Comparison of ENCODE assay signal across 10 cellular contexts in the genomic region with DNA sequence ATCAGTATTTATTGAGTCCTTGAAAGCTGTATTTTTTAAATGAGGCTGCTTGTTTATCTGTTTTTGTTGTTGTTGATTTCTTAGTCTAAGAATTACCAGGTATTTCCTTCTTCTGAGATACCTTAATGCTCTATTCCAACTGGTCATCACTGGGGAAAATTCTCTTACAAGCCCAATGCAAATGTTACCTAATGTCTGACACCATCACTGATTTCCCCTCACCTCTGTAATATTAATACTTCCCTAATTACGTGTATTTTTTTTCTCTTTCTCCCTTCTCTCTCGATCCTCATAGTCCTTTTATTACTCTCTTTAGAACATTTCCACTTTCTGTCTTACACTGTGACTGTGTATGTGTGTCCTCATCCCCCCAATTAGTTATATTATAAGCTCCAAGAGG. TPM values are rescaled to one million over a fixed set of nuclear protein-coding genes. Genes with fewer than 3 reads are reported as not detected.
A peak's percentile ranks its signal among the peaks of the same experiment; 100 is the strongest.
DNase-seq lines count a peak whose midpoint lies in the region; ATAC-seq and TF ChIP-seq lines count a peak whose summit lies in the region.
"Had no signal": no experiment of that assay in that cellular context is flagged by ENCODE, and none has a peak within 500 bp of the region (broad histone marks: within the 10 kb centered on the region; RNA-seq: fewer than 3 reads in every experiment).

No MANE protein-coding gene starts in this region.

- H3K4me3 Mint-ChIP-seq in stimulated activated naive B cell treated with anti-CD40 and anti-IgM and Interleukin-4, amounts not matched to agents 10 μg/mL and 1 μg/mL and 100 μg/mL, for 72 hours: peak overlapping the region; percentile 76 to 81

- H3K27ac ChIP-seq in IMR-90 (ENCODE audit: insufficient read depth, low read length): peak overlapping the region; percentile 96
- H3K27ac ChIP-seq: 22Rv1, HL-60 had no signal

- no peaks in the 10 kb centered on the region for H3K9me1 ChIP-seq in IMR-90 (ENCODE audit: insufficient read depth, low read length)

- peak overlapping the region; percentile 96 for H3K56ac ChIP-seq in IMR-90 (ENCODE audit: extremely low read depth, insufficient read depth, low read length)

- peak overlapping the region; percentile 85 to 100; a peak in 3 of 4 replicates for H4K8ac ChIP-seq in IMR-90 (ENCODE audit: low read depth in 2 of 2, low read length in 2 of 2)

- H3K27me3 ChIP-seq in IMR-90 (ENCODE audit: control insufficient read depth, insufficient read depth, low read length): no peaks in the 10 kb centered on the region

- peak overlapping the region; percentile 99 for H2BK20ac ChIP-seq in IMR-90 (ENCODE audit: low read depth, low read length)

- TF ChIP-seq RAD21 in IMR-90 (IDR thresholded peaks at IDR 0.05; ENCODE audit: low read length): no peak

- TSS peak; percentile 98 for BruUV-seq in IMR-90 (replicated peaks; lab: Mats Ljungman, UMichigan)

- POLR2A ChIA-PET in IMR-90 (lab: Charles Lee; ENCODE audit: unreplicated experiment): no interaction called here

- no CpG with 5 or more reads among the region's 2 CpGs for WGBS in IMR-90 (ENCODE audit: extremely low coverage in 2 of 2, insufficient read length in 1 of 2), 2 experiments

- no peaks in the 10 kb centered on the region for H3K9me3 ChIP-seq in IMR-90 (ENCODE audit: control insufficient read depth, insufficient read depth, low read length)

- no peaks in the 10 kb centered on the region for H3K36me3 ChIP-seq in IMR-90 (ENCODE audit: control insufficient read depth, insufficient read depth, low read length)

- peaks cover 3 to 9% of the 10 kb centered on the region in 2 experiments; a peak in 2 of 4 replicates for H3K79me1 ChIP-seq in IMR-90 (ENCODE audit: low read depth in 1 of 2, low read length in 2 of 2)

- intact Hi-C loops in IMR-90 (cut with micrococcal nuclease): no loop called here
- intact Hi-C loops in posterior cingulate gyrus (cut with DNase I): no loop called here

- no peak for TF ChIP-seq POLR2A in IMR-90 (IDR thresholded peaks at IDR 0.05; ENCODE audit: low read depth, low read length)

- peaks cover 36 to 68% of the 10 kb centered on the region in 2 donors for H3K4me1 Mint-ChIP-seq in stimulated activated naive B cell treated with anti-CD40 and anti-IgM and Interleukin-4, amounts not matched to agents 10 μg/mL and 1 μg/mL and 100 μg/mL, for 72 hours

- CTCF ChIA-PET in IMR-90 (lab: Yijun Ruan, JAX): no interaction called here

- H3K4me3 ChIP-seq in IMR-90 (ENCODE audit: insufficient read depth, low read depth, low read length): peak overlapping the region; percentile 68; the same call in 1 of the 2 replicates

- H3K27ac Mint-ChIP-seq in stimulated activated naive B cell treated with anti-CD40 and anti-IgM and Interleukin-4, amounts not matched to agents 10 μg/mL and 1 μg/mL and 100 μg/mL, for 72 hours: peak overlapping the region; percentile 99

- no peak overlapping the region for H2AK5ac ChIP-seq in IMR-90 (ENCODE audit: low read depth, low read length)

- dilution Hi-C loops in IMR-90 (cut with HindIII; ENCODE audit: low sequenced_read_pairs, unreplicated experiment): no loop called here

- H3K27me3 Mint-ChIP-seq in stimulated activated naive B cell treated with anti-CD40 and anti-IgM and Interleukin-4, amounts not matched to agents 10 μg/mL and 1 μg/mL and 100 μg/mL, for 72 hours: no peaks in the 10 kb centered on the region

- ATAC-seq in IMR-90 (ENCODE audit: low read depth) (no peak; the same call in 1 of the 2 replicates), esophagus mucosa (peak; percentile 20), HG02571 (IDR thresholded peaks at IDR 0.05; ENCODE audit: unreplicated experiment) (no peak)
- ATAC-seq in stimulated activated naive B cell treated with anti-CD40 and anti-IgM and Interleukin-4, amounts not matched to agents 10 μg/mL and 1 μg/mL and 100 μg/mL, for 72 hours (replicated peaks): peak; percentile 13 to 36

- no peaks in the 10 kb centered on the region for H4K20me1 ChIP-seq in IMR-90 (ENCODE audit: insufficient read depth, low read length)

- peak overlapping the region; percentile 100 for H2BK5ac ChIP-seq in IMR-90 (ENCODE audit: low read depth, low read length, poor library complexity, severe bottlenecking)

- H3K9me3 Mint-ChIP-seq in stimulated activated naive B cell treated with anti-CD40 and anti-IgM and Interleukin-4, amounts not matched to agents 10 μg/mL and 1 μg/mL and 100 μg/mL, for 72 hours: no peaks in the 10 kb centered on the region

- peak overlapping the region; percentile 100; the same call in 1 of the 2 replicates for H3K23ac ChIP-seq in IMR-90 (ENCODE audit: low read depth, low read length)

- peak overlapping the region; percentile 99; the same call in 1 of the 2 replicates for H3K18ac ChIP-seq in IMR-90 (ENCODE audit: low read depth, low read length)

- peak overlapping the region; percentile 98; the same call in 2 of the 3 replicates for H2BK15ac ChIP-seq in IMR-90 (ENCODE audit: low read depth, low read length)

- no peak overlapping the region for H2AFZ ChIP-seq in IMR-90 (replicated peaks; ENCODE audit: low read length, poor library complexity)

- peak overlapping the region; percentile 99 for H3K14ac ChIP-seq in IMR-90 (replicated peaks; ENCODE audit: low read depth, low read length)

- peak overlapping the region; percentile 99; the same call in 1 of the 2 replicates for H3K4me2 ChIP-seq in IMR-90 (ENCODE audit: low read depth, low read length)

- DNase-seq in DMS53 (lab: John Stamatoyannopoulos, UW) (peak; percentile 50), DMS53 treated with DMSO at 0.1 percent for 48 hours (lab: John Stamatoyannopoulos, UW; ENCODE audit: unreplicated experiment) (no peak), IMR-90 (peak; percentile 4), posterior cingulate gyrus (no peak), GDM1 (lab: John Stamatoyannopoulos, UW) (no peak)
- no peak for DNase-seq in stimulated activated naive B cell treated with anti-CD40 and anti-IgM and Interleukin-4, amounts not matched to agents 10 μg/mL and 1 μg/mL and 100 μg/mL, for 72 hours

- peak overlapping the region; percentile 100 for H3K4ac ChIP-seq in IMR-90 (ENCODE audit: low read depth, low read length)

- H4K91ac ChIP-seq in IMR-90 (ENCODE audit: insufficient read depth, low read depth, low read length): peak overlapping the region; percentile 99

- peak overlapping the region; percentile 99 for H2AK9ac ChIP-seq in IMR-90 (replicated peaks; ENCODE audit: low read depth, low read length, poor library complexity)

- peaks cover 2% of the 10 kb centered on the region; the same call in 1 of the 2 replicates for H3K4me1 ChIP-seq in IMR-90 (ENCODE audit: control insufficient read depth, insufficient read depth, low read length)

- peak overlapping the region; percentile 23; the same call in 1 of the 2 replicates for H3K9ac ChIP-seq in IMR-90 (ENCODE audit: low read depth, low read length)

- H3K36me3 Mint-ChIP-seq in stimulated activated naive B cell treated with anti-CD40 and anti-IgM and Interleukin-4, amounts not matched to agents 10 μg/mL and 1 μg/mL and 100 μg/mL, for 72 hours: peaks cover 14 to 32% of the 10 kb centered on the region in 2 donors

- H4K5ac ChIP-seq in IMR-90 (ENCODE audit: low read depth, low read length): peak overlapping the region; percentile 49; the same call in 1 of the 2 replicates

- in situ Hi-C loops in IMR-90 (cut with MboI; ENCODE audit: low sequenced_read_pairs): no loop called here

- no peak for TF ChIP-seq CTCF in IMR-90 (conservative IDR thresholded peaks at IDR 0.05; ENCODE audit: low read depth, low read length)

- H2BK120ac ChIP-seq in IMR-90 (ENCODE audit: low read depth, low read length): peak overlapping the region; percentile 100

TF ChIP-seq in IMR-90, 13 proteins besides CTCF, POLR2A, EP300 and RAD21:
- TF ChIP-seq CHD1 (IDR thresholded peaks at IDR 0.05; ENCODE audit: low read depth, low read length): no peak
- no peak for TF ChIP-seq RCOR1 (IDR thresholded peaks at IDR 0.05; ENCODE audit: insufficient replicate concordance, low read length)
- TF ChIP-seq MAFK (IDR thresholded peaks at IDR 0.05; ENCODE audit: low read depth, low read length): no peak
- TF ChIP-seq SMC3 (IDR thresholded peaks at IDR 0.05; ENCODE audit: low read depth, low read length): no peak
- TF ChIP-seq, protein P1, sequence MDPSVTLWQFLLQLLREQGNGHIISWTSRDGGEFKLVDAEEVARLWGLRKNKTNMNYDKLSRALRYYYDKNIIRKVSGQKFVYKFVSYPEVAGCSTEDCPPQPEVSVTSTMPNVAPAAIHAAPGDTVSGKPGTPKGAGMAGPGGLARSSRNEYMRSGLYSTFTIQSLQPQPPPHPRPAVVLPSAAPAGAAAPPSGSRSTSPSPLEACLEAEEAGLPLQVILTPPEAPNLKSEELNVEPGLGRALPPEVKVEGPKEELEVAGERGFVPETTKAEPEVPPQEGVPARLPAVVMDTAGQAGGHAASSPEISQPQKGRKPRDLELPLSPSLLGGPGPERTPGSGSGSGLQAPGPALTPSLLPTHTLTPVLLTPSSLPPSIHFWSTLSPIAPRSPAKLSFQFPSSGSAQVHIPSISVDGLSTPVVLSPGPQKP (IDR thresholded peaks at IDR 0.05; ENCODE audit: borderline replicate concordance, low read depth, low read length): no peak
- no peak for TF ChIP-seq BHLHE40 (IDR thresholded peaks at IDR 0.05; ENCODE audit: low read depth, low read length)
- TF ChIP-seq, protein P2, sequence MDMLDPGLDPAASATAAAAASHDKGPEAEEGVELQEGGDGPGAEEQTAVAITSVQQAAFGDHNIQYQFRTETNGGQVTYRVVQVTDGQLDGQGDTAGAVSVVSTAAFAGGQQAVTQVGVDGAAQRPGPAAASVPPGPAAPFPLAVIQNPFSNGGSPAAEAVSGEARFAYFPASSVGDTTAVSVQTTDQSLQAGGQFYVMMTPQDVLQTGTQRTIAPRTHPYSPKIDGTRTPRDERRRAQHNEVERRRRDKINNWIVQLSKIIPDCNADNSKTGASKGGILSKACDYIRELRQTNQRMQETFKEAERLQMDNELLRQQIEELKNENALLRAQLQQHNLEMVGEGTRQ (IDR thresholded peaks at IDR 0.05; ENCODE audit: low read depth, low read length): no peak
- TF ChIP-seq MAZ (IDR thresholded peaks at IDR 0.05; ENCODE audit: borderline replicate concordance, low read depth, low read length): no peak
- TF ChIP-seq CEBPB (IDR thresholded peaks at IDR 0.05; ENCODE audit: low read depth, low read length): no peak
- TF ChIP-seq FOS (IDR thresholded peaks at IDR 0.05; ENCODE audit: low read depth, low read length): no peak
- TF ChIP-seq NFE2L2 (IDR thresholded peaks at IDR 0.05; ENCODE audit: low read depth, low read length): no peak
- TF ChIP-seq MXI1 (IDR thresholded peaks at IDR 0.05; ENCODE audit: borderline replicate concordance, low read depth, low read length): no peak
- no peak for TF ChIP-seq RFX5 (IDR thresholded peaks at IDR 0.05; ENCODE audit: low read depth, low read length)
TF ChIP-seq in IMR-90: peak in this region for 0.

RNA-seq across cellular contexts. Expression of a gene that starts 13.9 kb away (rescaled TPM):
- total RNA-seq in IMR-90 (2012; rRNA removed): 24.2 and 24.7 TPM in 2 replicates
- 4.3 TPM in 2 replicates for polyA plus RNA-seq in IMR-90 (2012; rRNA removed)
- 1.3 and 1.4 TPM in 2 replicates for polyA plus RNA-seq in IMR-90 (2012; cell fraction: cytosol; rRNA removed)
- polyA plus RNA-seq in IMR-90 (2012; cell fraction: nucleus; rRNA removed; ENCODE audit: low replicate concordance): 2.1 and 8.5 TPM in 2 replicates
- total RNA-seq in esophagus mucosa: 2.4 TPM

Comparison
In these comparisons a context has a peak if more than half of its experiments do, and no peak if none do; other contexts are left out.
1. DNase-seq: peak in DMS53 (single experiment) and IMR-90 (single experiment); none in DMS53 treated with DMSO at 0.1 percent for 48 hours (single experiment), stimulated activated naive B cell treated with anti-CD40 and anti-IgM and Interleukin-4, amounts not matched to agents 10 μg/mL and 1 μg/mL and 100 μg/mL, for 72 hours (single experiment), posterior cingulate gyrus (0 of 10) and GDM1 (single experiment).
2. ATAC-seq: peak in esophagus mucosa (single experiment) and stimulated activated naive B cell treated with anti-CD40 and anti-IgM and Interleukin-4, amounts not matched to agents 10 μg/mL and 1 μg/mL and 100 μg/mL, for 72 hours (2 of 2); none in IMR-90 (single experiment) and HG02571 (single experiment).